Comparison of ENCODE assay signal across 8 cellular contexts in genomic region chr17:2337811-2338657, GRCh38. TPM values are rescaled to one million over a fixed set of nuclear protein-coding genes. Genes with fewer than 3 reads are reported as not detected.
DNase-seq lines count a peak whose midpoint lies in the region; ATAC-seq, FAIRE-seq and TF ChIP-seq lines count a peak whose summit lies in the region.

No MANE protein-coding gene starts in this region.

- H2BK12ac ChIP-seq in neuronal stem cell (ENCODE audit: low read length), result no peak overlapping the region

- H3K36me3 ChIP-seq in neuronal stem cell (replicated peaks in 1 of 2; ENCODE audit: control insufficient read depth in 2 of 2, insufficient read depth in 2 of 2, low read length in 2 of 2), result peaks cover 26 to 43% of the 10 kb centered on the region in 2 donors
- peaks cover 0 to 17% (median under 1%) of the 10 kb centered on the region in 4 donors for H3K36me3 ChIP-seq in transverse colon

- peak in 1 of 5 experiments; percentile 9 for TF ChIP-seq CTCF in transverse colon (IDR thresholded peaks at IDR 0.05)

- peak overlapping the region; percentile 59 for H3K27ac ChIP-seq in neuronal stem cell (replicated peaks; ENCODE audit: low read length)
- peak overlapping the region; percentile 92 to 95 (median 94) for H3K27ac ChIP-seq in transverse colon

- peak overlapping the region; percentile 84 for H2AFZ ChIP-seq in neuronal stem cell (ENCODE audit: low read length)

- H3K9ac ChIP-seq in neuronal stem cell (ENCODE audit: low read depth, low read length, poor library complexity), result peak overlapping the region; percentile 88

- H3K4me3 ChIP-seq in neuronal stem cell (ENCODE audit: low read length in 2 of 2) (peak overlapping the region; percentile 90 to 91), transverse colon (peak overlapping the region; percentile 67 to 98 (median 81))

- peaks cover 11% of the 10 kb centered on the region for H3K79me1 ChIP-seq in neuronal stem cell (ENCODE audit: low read depth, low read length)

- H3K27me3 ChIP-seq in neuronal stem cell (ENCODE audit: control insufficient read depth in 3 of 3, insufficient read depth in 3 of 3, low read depth in 1 of 3, low read length in 3 of 3), result no peaks in the 10 kb centered on the region
- no peaks in the 10 kb centered on the region for H3K27me3 ChIP-seq in transverse colon

- in situ Hi-C loops in Caki2 (cut with HindIII; ENCODE audit: low pct_unique_long_range_greater_than_20kb, low sequenced_read_pairs) (no loop called here), transverse colon (cut with MboI; ENCODE audit: low pct_ligation_motif_present in 1 of 4, low pct_unique_long_range_greater_than_20kb in 1 of 4, low sequenced_read_pairs in 3 of 4) (no loop called here)

- H3K4me1 ChIP-seq in neuronal stem cell (ENCODE audit: control insufficient read depth in 2 of 2, insufficient read depth in 1 of 2, low read depth in 1 of 2, low read length in 2 of 2) (peaks cover 8 to 15% of the 10 kb centered on the region in 2 donors), transverse colon (peaks cover 6 to 24% (median 17%) of the 10 kb centered on the region in 4 donors)

- H3K23ac ChIP-seq in neuronal stem cell (ENCODE audit: low read depth, low read length, poor library complexity), result peak overlapping the region; percentile 26

- FAIRE-seq in frontal cortex (lab: Jason Lieb, UNC), result no peak

- H2BK15ac ChIP-seq in neuronal stem cell (ENCODE audit: low read length), result peak overlapping the region; percentile 30

- TF ChIP-seq POLR2A in transverse colon (IDR thresholded peaks at IDR 0.05), result peak; percentile 32

- peak; percentile 54 for DNase-seq in Caki2 (ENCODE audit: low read depth)
- DNase-seq in HCEC 1CT, result peak; percentile 41
- peak; percentile 60 for DNase-seq in activated naive CD4-positive, alpha-beta T cell treated with Interleukin-2 at 50 U/mL for 16 hours
- peak; percentile 75 to 78 for DNase-seq in frontal cortex (ENCODE audit: low spot score in 2 of 2)
- DNase-seq in neuronal stem cell (ENCODE audit: low spot score), result peak; percentile 42
- peak; percentile 76 for DNase-seq in transverse colon

- no peaks in the 10 kb centered on the region for H3K9me3 ChIP-seq in neuronal stem cell (replicated peaks in 1 of 2; ENCODE audit: control insufficient read depth in 2 of 2, insufficient read depth in 1 of 2, low read depth in 1 of 2, low read length in 2 of 2)
- no peaks in the 10 kb centered on the region for H3K9me3 ChIP-seq in transverse colon

- H2AK5ac ChIP-seq in neuronal stem cell (ENCODE audit: low read depth, low read length), result no peak overlapping the region

- no peak overlapping the region for H4K91ac ChIP-seq in neuronal stem cell (ENCODE audit: low read depth, low read length, poor library complexity)

- WGBS in neuronal stem cell (ENCODE audit: extremely low coverage in 2 of 2, insufficient read length in 2 of 2, insufficient replicate concordance in 1 of 2), 2 donors, result no CpG with 5 or more reads among the region's 60 CpGs
- WGBS in transverse colon (ENCODE audit: low coverage in 1 of 2), 2 donors, result 3% methylated on average over 24 to 30 of the region's 60 CpGs

- peak overlapping the region; percentile 89 for H3K4me2 ChIP-seq in neuronal stem cell (ENCODE audit: insufficient read depth, low read length, poor library complexity, severe bottlenecking)

- H3K14ac ChIP-seq in neuronal stem cell (ENCODE audit: low read length), result no peak overlapping the region

- ATAC-seq in HG02852 (IDR thresholded peaks at IDR 0.05; ENCODE audit: unreplicated experiment), result no peak

- peak overlapping the region; percentile 95 for H3K18ac ChIP-seq in neuronal stem cell (ENCODE audit: low read length)

- TF ChIP-seq EP300 in transverse colon (IDR thresholded peaks at IDR 0.05; ENCODE audit: low read depth), result no peak

- no peak overlapping the region for H4K8ac ChIP-seq in neuronal stem cell (ENCODE audit: low read depth, low read length)

- H2BK5ac ChIP-seq in neuronal stem cell (ENCODE audit: low read length), result no peak overlapping the region

- intact Hi-C loops in transverse colon (cut with DNase I; ENCODE audit: low total_unique reads), result no loop called here

- H3K4ac ChIP-seq in neuronal stem cell (ENCODE audit: low read length), result no peak overlapping the region

- no peak overlapping the region for H2BK120ac ChIP-seq in neuronal stem cell (ENCODE audit: low read depth, low read length)

TF ChIP-seq in PFSK-1, 5 proteins besides CTCF, POLR2A, EP300 and RAD21:
- 0 out of 2 replicates have a peak, but pooled peaks have one; percentile 20 for TF ChIP-seq TAF1 (IDR thresholded peaks at IDR 0.05; ENCODE audit: borderline replicate concordance, insufficient read depth, low read length)
- TF ChIP-seq FOXP2 (optimal IDR thresholded peaks at IDR 0.05; ENCODE audit: borderline replicate concordance, extremely low read depth, extremely low read length, insufficient read depth), result no peak

RNA-seq across cellular contexts. Expression of gene SGSM2, which starts 0.7 kb away (rescaled TPM):
- total RNA-seq in Caki2 (2014; rRNA removed; shearing (Covaris generic); ENCODE audit: low replicate concordance), result 16.9 and 26.1 TPM in 2 replicates
- polyA plus RNA-seq in PFSK-1 (2012; ENCODE audit: insufficient read length, low read depth), result 65.6 TPM
- total RNA-seq in frontal cortex (57.1 TPM), transverse colon (100 to 1,000 TPM in 1 of 4 donors, 10 to 100 TPM in 3; 41.0 to 148 (median 70.0) TPM)
- 69.6 TPM for polyA plus RNA-seq in neuronal stem cell (2013, experiment 1 of 2)
- polyA plus RNA-seq in neuronal stem cell (2013, experiment 2 of 2), result 67.4 TPM

RNA-seq across cellular contexts. Expression of gene TSR1, which starts 1.8 kb away (rescaled TPM):
- 23.9 and 29.1 TPM in 2 replicates for total RNA-seq in Caki2 (2014; rRNA removed; shearing (Covaris generic); ENCODE audit: low replicate concordance)
- polyA plus RNA-seq in PFSK-1 (2012; ENCODE audit: insufficient read length, low read depth), result 123 TPM
- total RNA-seq in frontal cortex (30.2 TPM), transverse colon (10 to 100 TPM in 2 of 4 donors, 1 to 10 TPM in 2; 3.0 to 18.9 (median 14.4) TPM)
- 13.1 TPM for polyA plus RNA-seq in neuronal stem cell (2013, experiment 1 of 2)
- polyA plus RNA-seq in neuronal stem cell (2013, experiment 2 of 2), result 13.0 TPM

RNA-seq across cellular contexts. Expression of gene SRR, which starts 34.3 kb away (rescaled TPM):
- 7.8 and 28.3 TPM in 2 replicates for total RNA-seq in Caki2 (2014; rRNA removed; shearing (Covaris generic); ENCODE audit: low replicate concordance)
- 20.5 TPM for polyA plus RNA-seq in PFSK-1 (2012; ENCODE audit: insufficient read length, low read depth)
- total RNA-seq in frontal cortex (55.4 TPM), transverse colon (10 to 100 TPM in 2 of 4 donors, under 1 TPM in 1, not detected in 1; 0.40 to 23.1 (median 12.1) TPM)
- 20.5 TPM for polyA plus RNA-seq in neuronal stem cell (2013, experiment 1 of 2)
- polyA plus RNA-seq in neuronal stem cell (2013, experiment 2 of 2), result 21.3 TPM

RNA-seq across cellular contexts. Expression of gene SMG6, which starts 34.4 kb away (rescaled TPM):
- 5.8 and 20.3 TPM in 2 replicates for total RNA-seq in Caki2 (2014; rRNA removed; shearing (Covaris generic); ENCODE audit: low replicate concordance)
- polyA plus RNA-seq in PFSK-1 (2012; ENCODE audit: insufficient read length, low read depth), result 33.3 TPM
- total RNA-seq in frontal cortex (17.5 TPM), transverse colon (100 to 1,000 TPM in 1 of 4 donors, 10 to 100 TPM in 3; 28.6 to 112 (median 39.1) TPM)
- polyA plus RNA-seq in neuronal stem cell (2013, experiment 1 of 2), result 16.6 TPM
- 16.4 TPM for polyA plus RNA-seq in neuronal stem cell (2013, experiment 2 of 2)
